In the genomic region with DNA sequence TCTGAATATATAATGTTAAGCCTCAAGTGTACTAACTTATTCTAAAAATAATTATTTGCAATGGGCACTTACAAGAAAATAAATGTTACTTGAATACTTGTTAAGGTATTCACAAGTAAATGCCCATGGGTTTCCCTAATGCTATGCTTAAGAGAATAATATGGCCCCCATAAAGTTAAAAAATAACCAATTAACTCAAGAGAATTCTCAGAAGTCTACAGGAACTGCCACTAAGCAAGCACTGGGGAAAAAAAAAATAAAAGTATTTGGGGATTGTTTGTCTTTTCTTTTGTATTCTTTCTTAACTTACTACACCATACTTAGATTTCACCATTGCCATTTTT, we compare ENCODE assay signal across 13 cellular contexts. TPM values are rescaled to one million over a fixed set of nuclear protein-coding genes. Genes with fewer than 3 reads are reported as not detected.
"Had no signal": no experiment of that assay in that cellular context is flagged by ENCODE, and none has a peak within 500 bp of the region (broad histone marks: within the 10 kb centered on the region; RNA-seq: fewer than 3 reads in every experiment).

No MANE protein-coding gene starts in this region.

- H3K4me1 ChIP-seq: adrenal gland, uterus had no signal

- H3K9me3 ChIP-seq: adrenal gland, esophagus muscularis mucosa, ovary, thyroid gland, uterus had no signal

- H3K27me3 ChIP-seq: adrenal gland, esophagus muscularis mucosa, ovary, thyroid gland, uterus had no signal

- H3K4me1 Mint-ChIP-seq: activated B cell treated with CpG ODN at 0.5 μM for 24 hours; activated CD4-positive, alpha-beta T cell treated with anti-CD3 and anti-CD28 coated beads, Interleukin-2, amount 10 ng/mL, durations not matched to agents 24 days and 14 days; stimulated activated effector memory CD8-positive, alpha-beta T cell treated with anti-CD3 and anti-CD28 coated beads, Interleukin-12 subunit alpha, Interleukin-12 subunit beta, amount 100 ng/mL, for 72 hours had no signal

- ATAC-seq: stimulated activated effector memory CD8-positive, alpha-beta T cell treated with anti-CD3 and anti-CD28 coated beads, Interleukin-12 subunit alpha, Interleukin-12 subunit beta, amount 100 ng/mL, for 72 hours had no signal

- FAIRE-seq: islet of Langerhans had no signal

- DNase-seq: activated B cell treated with CpG ODN at 0.5 μM for 24 hours; activated CD4-positive, alpha-beta T cell treated with anti-CD3 and anti-CD28 coated beads, Interleukin-2, amount 10 ng/mL, durations not matched to agents 24 days and 14 days; activated naive CD4-positive, alpha-beta T cell treated with anti-CD3 and anti-CD28 coated beads, Interleukin-2, amount 50 U/mL, for 16 hours; adrenal gland; ovary; uterus had no signal

- H3K27ac Mint-ChIP-seq: activated B cell treated with CpG ODN at 0.5 μM for 24 hours; activated CD4-positive, alpha-beta T cell treated with anti-CD3 and anti-CD28 coated beads, Interleukin-2, amount 10 ng/mL, durations not matched to agents 24 days and 14 days; activated T-helper 2 cell treated with anti-CD3 and anti-CD28 coated beads, Interferon-gamma antibody, Interleukin-2, Interleukin-4, amounts not matched to agents 10 μg/mL and 5 μg/mL and 100 μg/mL, durations not matched to agents 14 hours and 24 hours and 36 hours; stimulated activated effector memory CD8-positive, alpha-beta T cell treated with anti-CD3 and anti-CD28 coated beads, Interleukin-12 subunit alpha, Interleukin-12 subunit beta, amount 100 ng/mL, for 72 hours; T-helper 1 cell treated with Interleukin-12 subunit alpha and Interleukin-12 subunit beta and Interleukin-4 antibody, amounts not matched to agents 30 μg/mL and 1 μg/mL, for 36 hours had no signal

- H3K9me3 Mint-ChIP-seq: activated T-helper 2 cell treated with anti-CD3 and anti-CD28 coated beads, Interferon-gamma antibody, Interleukin-2, Interleukin-4, amounts not matched to agents 10 μg/mL and 5 μg/mL and 100 μg/mL, durations not matched to agents 14 hours and 24 hours and 36 hours had no signal

- H3K4me3 Mint-ChIP-seq: activated B cell treated with CpG ODN at 0.5 μM for 24 hours; activated CD4-positive, alpha-beta T cell treated with anti-CD3 and anti-CD28 coated beads, Interleukin-2, amount 10 ng/mL, durations not matched to agents 24 days and 14 days; stimulated activated effector memory CD8-positive, alpha-beta T cell treated with anti-CD3 and anti-CD28 coated beads, Interleukin-12 subunit alpha, Interleukin-12 subunit beta, amount 100 ng/mL, for 72 hours; T-helper 1 cell treated with Interleukin-12 subunit alpha and Interleukin-12 subunit beta and Interleukin-4 antibody, amounts not matched to agents 30 μg/mL and 1 μg/mL, for 36 hours had no signal

- H3K4me3 ChIP-seq: adrenal gland, esophagus muscularis mucosa, ovary, thyroid gland, uterus had no signal

- H3K27ac ChIP-seq: adrenal gland, esophagus muscularis mucosa, ovary, thyroid gland, uterus had no signal

- H3K36me3 Mint-ChIP-seq: stimulated activated effector memory CD8-positive, alpha-beta T cell treated with anti-CD3 and anti-CD28 coated beads, Interleukin-12 subunit alpha, Interleukin-12 subunit beta, amount 100 ng/mL, for 72 hours had no signal

- H3K36me3 ChIP-seq: adrenal gland, esophagus muscularis mucosa, ovary, thyroid gland, uterus had no signal

RNA-seq across cellular contexts. Expression of gene DCDC2, which starts 44.8 kb away (rescaled TPM):
- total RNA-seq: activated B cell treated with CpG ODN at 0.5 μM for 24 hours; activated CD4-positive, alpha-beta T cell treated with anti-CD3 and anti-CD28 coated beads, Interleukin-2, amount 10 ng/mL, durations not matched to agents 24 days and 14 days; activated T-helper 2 cell treated with anti-CD3 and anti-CD28 coated beads, Interferon-gamma antibody, Interleukin-2, Interleukin-4, amounts not matched to agents 10 μg/mL and 5 μg/mL and 100 μg/mL, durations not matched to agents 14 hours and 24 hours and 36 hours; dermis microvascular lymphatic vessel endothelial cell; esophagus muscularis mucosa had no signal
